In the genomic region with DNA sequence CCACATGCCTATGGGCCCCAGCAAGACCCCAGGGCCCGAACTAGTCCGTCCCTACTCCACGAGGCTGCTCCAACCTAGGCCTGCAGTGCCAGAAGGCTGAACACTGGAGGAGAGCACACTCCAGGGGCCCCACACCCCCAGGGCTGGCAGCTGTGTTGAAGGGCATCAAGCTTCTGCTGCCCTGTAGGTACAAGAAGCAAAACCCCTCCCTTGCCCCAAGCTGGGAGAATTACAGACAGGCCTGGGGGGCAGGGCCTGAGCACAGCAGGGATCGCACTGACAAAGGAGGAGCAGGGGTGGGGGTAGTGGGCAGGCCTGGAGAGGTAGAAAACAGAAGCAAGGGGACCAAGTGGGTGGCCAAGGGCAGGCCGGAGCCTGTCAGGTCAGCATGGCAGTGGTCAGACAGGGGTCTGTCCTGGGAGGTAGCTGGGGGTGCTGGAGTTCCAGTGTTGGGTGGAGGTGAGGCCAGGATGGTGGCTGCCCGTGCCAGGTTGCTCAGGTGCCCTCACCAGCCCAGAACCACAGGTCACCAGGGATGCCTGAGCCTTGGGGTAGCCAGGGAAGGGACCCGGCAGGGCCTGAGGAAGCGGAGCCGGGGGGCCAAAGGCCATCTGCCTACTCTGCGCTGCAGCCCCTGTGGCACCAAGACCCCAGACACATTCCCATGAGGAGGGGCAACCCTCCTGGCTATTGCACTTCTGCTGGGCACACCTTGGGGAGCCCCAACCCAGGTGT, we compare ENCODE assay signal across 1 cellular context.
A peak's percentile ranks its signal among the peaks of the same experiment; 100 is the strongest.
TF ChIP-seq lines count a peak whose summit lies in the region.

No MANE protein-coding gene starts in this region.

TF ChIP-seq in HepG2, 621 proteins besides CTCF, POLR2A, EP300 and RAD21 (continued from another document):
- TF ChIP-seq, protein P1, sequence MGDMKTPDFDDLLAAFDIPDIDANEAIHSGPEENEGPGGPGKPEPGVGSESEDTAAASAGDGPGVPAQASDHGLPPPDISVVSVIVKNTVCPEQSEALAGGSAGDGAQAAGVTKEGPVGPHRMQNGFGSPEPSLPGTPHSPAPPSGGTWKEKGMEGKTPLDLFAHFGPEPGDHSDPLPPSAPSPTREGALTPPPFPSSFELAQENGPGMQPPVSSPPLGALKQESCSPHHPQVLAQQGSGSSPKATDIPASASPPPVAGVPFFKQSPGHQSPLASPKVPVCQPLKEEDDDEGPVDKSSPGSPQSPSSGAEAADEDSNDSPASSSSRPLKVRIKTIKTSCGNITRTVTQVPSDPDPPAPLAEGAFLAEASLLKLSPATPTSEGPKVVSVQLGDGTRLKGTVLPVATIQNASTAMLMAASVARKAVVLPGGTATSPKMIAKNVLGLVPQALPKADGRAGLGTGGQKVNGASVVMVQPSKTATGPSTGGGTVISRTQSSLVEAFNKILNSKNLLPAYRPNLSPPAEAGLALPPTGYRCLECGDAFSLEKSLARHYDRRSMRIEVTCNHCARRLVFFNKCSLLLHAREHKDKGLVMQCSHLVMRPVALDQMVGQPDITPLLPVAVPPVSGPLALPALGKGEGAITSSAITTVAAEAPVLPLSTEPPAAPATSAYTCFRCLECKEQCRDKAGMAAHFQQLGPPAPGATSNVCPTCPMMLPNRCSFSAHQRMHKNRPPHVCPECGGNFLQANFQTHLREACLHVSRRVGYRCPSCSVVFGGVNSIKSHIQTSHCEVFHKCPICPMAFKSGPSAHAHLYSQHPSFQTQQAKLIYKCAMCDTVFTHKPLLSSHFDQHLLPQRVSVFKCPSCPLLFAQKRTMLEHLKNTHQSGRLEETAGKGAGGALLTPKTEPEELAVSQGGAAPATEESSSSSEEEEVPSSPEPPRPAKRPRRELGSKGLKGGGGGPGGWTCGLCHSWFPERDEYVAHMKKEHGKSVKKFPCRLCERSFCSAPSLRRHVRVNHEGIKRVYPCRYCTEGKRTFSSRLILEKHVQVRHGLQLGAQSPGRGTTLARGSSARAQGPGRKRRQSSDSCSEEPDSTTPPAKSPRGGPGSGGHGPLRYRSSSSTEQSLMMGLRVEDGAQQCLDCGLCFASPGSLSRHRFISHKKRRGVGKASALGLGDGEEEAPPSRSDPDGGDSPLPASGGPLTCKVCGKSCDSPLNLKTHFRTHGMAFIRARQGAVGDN (CRISPR knock-in tag; IDR thresholded peaks at IDR 0.05): peak; percentile 28; the same call in 1 of the 2 replicates
- TF ChIP-seq XRCC5 (optimal IDR thresholded peaks at IDR 0.05; ENCODE audit: low read length) (no peak), ZNF562 (CRISPR knock-in tag; IDR thresholded peaks at IDR 0.05; ENCODE audit: borderline replicate concordance) (no peak), AGO2 (optimal IDR thresholded peaks at IDR 0.05; ENCODE audit: low read depth, low read length) (peak; percentile 58), DDIT3 (CRISPR knock-in tag; IDR thresholded peaks at IDR 0.05) (no peak), CREB3 (CRISPR knock-in tag; IDR thresholded peaks at IDR 0.05) (no peak), GTF2F1 (IDR thresholded peaks at IDR 0.05; ENCODE audit: low read length) (no peak), FOXA1 (IDR thresholded peaks at IDR 0.05) (no peak), FOXA1 (CRISPR knock-in tag; IDR thresholded peaks at IDR 0.05) (no peak), ZNF644 (CRISPR knock-in tag; IDR thresholded peaks at IDR 0.05; ENCODE audit: low read depth) (no peak), ARID2 (CRISPR knock-in tag; IDR thresholded peaks at IDR 0.05; ENCODE audit: borderline replicate concordance) (no peak)
- TF ChIP-seq, protein P2, sequence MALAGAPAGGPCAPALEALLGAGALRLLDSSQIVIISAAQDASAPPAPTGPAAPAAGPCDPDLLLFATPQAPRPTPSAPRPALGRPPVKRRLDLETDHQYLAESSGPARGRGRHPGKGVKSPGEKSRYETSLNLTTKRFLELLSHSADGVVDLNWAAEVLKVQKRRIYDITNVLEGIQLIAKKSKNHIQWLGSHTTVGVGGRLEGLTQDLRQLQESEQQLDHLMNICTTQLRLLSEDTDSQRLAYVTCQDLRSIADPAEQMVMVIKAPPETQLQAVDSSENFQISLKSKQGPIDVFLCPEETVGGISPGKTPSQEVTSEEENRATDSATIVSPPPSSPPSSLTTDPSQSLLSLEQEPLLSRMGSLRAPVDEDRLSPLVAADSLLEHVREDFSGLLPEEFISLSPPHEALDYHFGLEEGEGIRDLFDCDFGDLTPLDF (CRISPR knock-in tag; IDR thresholded peaks at IDR 0.05): no peak
TF ChIP-seq in HepG2: peak in this region for 3.
